ENCODE assay signal across 11 cellular contexts in the genomic region with DNA sequence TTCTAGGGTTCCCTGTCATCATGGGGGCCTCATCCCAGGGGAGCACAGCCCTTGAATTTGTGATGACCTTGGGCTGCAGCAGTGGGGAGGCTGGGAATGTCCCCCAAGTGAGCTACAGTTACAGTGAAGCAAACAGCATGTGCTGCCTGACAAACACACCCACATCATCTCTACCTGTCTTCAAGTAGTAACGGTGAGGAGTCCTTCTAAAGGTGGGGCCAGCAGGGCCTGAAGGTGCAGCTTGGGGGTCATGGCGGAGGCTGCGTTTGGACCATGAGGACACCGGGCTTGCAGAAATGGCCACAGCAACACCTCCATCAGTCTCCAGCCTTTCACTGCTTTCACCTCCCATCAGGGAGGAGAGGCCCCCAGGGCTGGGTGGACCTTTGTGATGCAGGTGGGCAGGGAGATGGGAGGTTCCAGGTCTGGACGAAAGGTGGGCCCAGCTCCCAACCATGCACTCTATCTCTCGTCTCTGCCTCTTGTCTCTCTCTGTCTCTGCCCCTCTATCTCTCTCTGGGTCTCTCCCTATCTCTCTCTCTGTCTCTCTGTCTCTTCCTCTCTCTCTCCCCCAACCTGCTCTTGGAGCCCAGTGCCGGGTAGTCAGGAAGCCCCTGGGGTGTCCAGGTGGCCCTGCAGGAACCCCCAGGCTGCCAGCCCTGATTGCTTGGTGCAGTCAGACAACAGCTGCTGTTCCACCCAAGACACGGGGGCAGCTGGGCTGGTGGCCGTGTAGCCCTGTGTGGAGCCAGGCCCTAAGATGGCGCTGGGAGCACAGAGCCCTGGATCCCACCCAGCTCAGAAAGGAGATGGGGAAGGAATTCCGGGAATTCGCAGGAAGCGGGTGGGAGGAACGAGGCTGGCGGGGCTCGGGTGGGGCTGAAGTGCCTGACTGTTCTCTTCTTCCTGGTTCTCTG. TPM values are rescaled to one million over a fixed set of nuclear protein-coding genes. Genes with fewer than 3 reads are reported as not detected.
DNase-seq lines count a peak whose midpoint lies in the region; TF ChIP-seq lines count a peak whose summit lies in the region.
"Had no signal": no experiment of that assay in that cellular context is flagged by ENCODE, and none has a peak within 500 bp of the region (broad histone marks: within the 10 kb centered on the region; RNA-seq: fewer than 3 reads in every experiment).

No MANE protein-coding gene starts in this region.

- no peaks in the 10 kb centered on the region for H4K20me1 ChIP-seq in PC-9 (ENCODE audit: insufficient read depth)

- POLR2A ChIA-PET in PC-9 (lab: Charles Lee; ENCODE audit: unreplicated experiment), result interaction anchor here (0.5 to 0.9 kb wide), 4 partner anchors 75 to 158 kb away, joined by 4 to 7 read pairs (median 4); no protein-coding TSS in a partner anchor

- no peaks in the 10 kb centered on the region for H3F3A ChIP-seq in PC-9 (ENCODE audit: insufficient read depth, low read depth)

- H3K9me3 ChIP-seq in PC-9 (ENCODE audit: insufficient read depth, low read depth), result no peaks in the 10 kb centered on the region
- H3K9me3 ChIP-seq in ovary, result no peaks in the 10 kb centered on the region

- no peaks in the 10 kb centered on the region for H3K27me3 ChIP-seq in H7 (ENCODE audit: control insufficient read depth, insufficient read depth, low read length)
- no peaks in the 10 kb centered on the region for H3K27me3 ChIP-seq in PC-9 (ENCODE audit: insufficient read depth, low read depth)
- no peaks in the 10 kb centered on the region for H3K27me3 ChIP-seq in ovary

- no peaks in the 10 kb centered on the region for H3K36me3 ChIP-seq in H7 (replicated peaks; ENCODE audit: control insufficient read depth, insufficient read depth, low read length)
- no peaks in the 10 kb centered on the region for H3K36me3 ChIP-seq in PC-9 (ENCODE audit: low read depth)
- H3K36me3 ChIP-seq in ovary, result no peaks in the 10 kb centered on the region

- CTCF ChIA-PET in PC-9 (lab: Charles Lee), result interaction anchor here (0.7 to 1.8 kb wide), 2 partner anchors 113 to 128 kb away, joined by 6 to 8 read pairs; no protein-coding TSS in a partner anchor

- H3K4me3 ChIP-seq in H7 (ENCODE audit: insufficient read depth, low read depth, low read length) (no peak overlapping the region), PC-9 (no peak overlapping the region), ovary (no peak overlapping the region)

- no peaks in the 10 kb centered on the region for H3K9me2 ChIP-seq in PC-9 (ENCODE audit: insufficient read depth)

- TF ChIP-seq CTCF in PC-9 (conservative IDR thresholded peaks at IDR 0.05), result no peak
- no peak for TF ChIP-seq CTCF in ovary (IDR thresholded peaks at IDR 0.05)

- intact Hi-C loops in PC-9 (cut with micrococcal nuclease; ENCODE audit: unreplicated experiment) (no loop called here), head of caudate nucleus (cut with DNase I) (no loop called here), ovary (cut with DNase I) (no loop called here)

- H3K27ac ChIP-seq in PC-9 (no peak overlapping the region), ovary (no peak overlapping the region)

- 61 to 67% (median 65%) methylated on average over 16 of the region's 16 CpGs for WGBS in ovary, 3 donors

- H3K4me1 ChIP-seq in PC-9 (replicated peaks; ENCODE audit: insufficient read depth), result no peaks in the 10 kb centered on the region
- H3K4me1 ChIP-seq in ovary (ENCODE audit: insufficient read depth), result no peaks in the 10 kb centered on the region

- TF ChIP-seq EP300 in ovary (IDR thresholded peaks at IDR 0.05), result no peak

- no peak overlapping the region for H3K4me2 ChIP-seq in PC-9

- H3K79me2 ChIP-seq in PC-9 (ENCODE audit: low read depth), result no peaks in the 10 kb centered on the region

- peak; percentile 85 for DNase-seq in H7
- peak in 1 of 2 experiments; percentile 83 for DNase-seq in PC-9
- peak in 24 of 42 donors; percentile 0 to 44 (median 12) for DNase-seq in head of caudate nucleus
- DNase-seq in ovary, result peak; percentile 13 to 52 (median 16)
- no peak for DNase-seq in NCI-H2081 (lab: John Stamatoyannopoulos, UW)
- no peak for DNase-seq in NCI-H526 treated with DMSO at 0.1 percent for 48 hours (lab: John Stamatoyannopoulos, UW)
- DNase-seq in activated CD4-positive, alpha-beta T cell treated with anti-CD3 and anti-CD28 coated beads, Interleukin-2, amount 50 U/mL, for 48 hours, result no peak
- DNase-seq: activated CD4-positive, alpha-beta T cell treated with anti-CD3 and anti-CD28 coated beads for 4 hours; amniotic stem cell; DMS153; NCI-H2081 treated with DMSO at 0.1 percent for 48 hours had no signal

- BruUV-seq in PC-9 (replicated peaks; lab: Mats Ljungman, UMichigan), result TSS peak; percentile 41

- H2AFZ ChIP-seq in PC-9, result no peak overlapping the region

- TF ChIP-seq POLR2A in ovary (IDR thresholded peaks at IDR 0.05), result no peak

RNA-seq across cellular contexts. Expression of a gene that starts 55.5 kb away (rescaled TPM):
- total RNA-seq in H7 (2014; rRNA removed; shearing (Covaris generic)), result 3.2 and 4.0 TPM in 2 replicates
- total RNA-seq in PC-9 (2021) (42.2 and 42.4 TPM in 2 replicates), ovary (10 to 100 TPM in 3 of 7 donors, 1 to 10 TPM in 4; 3.9 to 15.9 (median 9.8) TPM)
- polyA plus RNA-seq in ovary, result 10 to 100 TPM in 1 of 2 donors, 1 to 10 TPM in 1; 1.1 to 10.8 TPM

Comparison
In these comparisons a context has a peak if more than half of its experiments do, and no peak if none do; other contexts are left out.
1. DNase-seq: peak in H7 (single experiment), head of caudate nucleus (24 of 42) and ovary (5 of 5); none in NCI-H2081 (0 of 2), NCI-H526 treated with DMSO at 0.1 percent for 48 hours (single experiment) and activated CD4-positive, alpha-beta T cell treated with anti-CD3 and anti-CD28 coated beads, Interleukin-2, amount 50 U/mL, for 48 hours (0 of 2).